ENCODE assay signal across 21 cellular contexts in the genomic region with DNA sequence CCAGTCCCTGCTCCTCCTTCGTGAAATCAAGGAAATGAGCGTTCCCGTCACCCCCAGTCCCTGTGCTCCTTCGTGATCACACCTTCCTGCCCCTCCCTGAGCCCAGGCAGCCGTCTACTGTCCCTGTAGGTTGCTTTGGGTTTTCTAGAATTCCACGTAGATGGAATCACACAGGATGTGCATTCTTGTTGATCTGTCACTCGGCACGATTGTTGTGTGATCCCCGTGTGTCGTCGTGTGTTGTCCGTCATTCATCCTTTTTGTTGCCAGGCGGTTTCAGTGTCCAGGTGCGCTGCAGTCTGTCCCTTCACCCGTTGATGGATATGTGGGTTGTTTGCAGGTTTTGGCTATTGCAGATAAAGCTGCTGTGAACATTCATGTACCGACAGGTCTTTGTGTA. TPM values are rescaled to one million over a fixed set of nuclear protein-coding genes. Genes with fewer than 3 reads are reported as not detected.
A peak's percentile ranks its signal among the peaks of the same experiment; 100 is the strongest.
DNase-seq lines count a peak whose midpoint lies in the region; ATAC-seq, FAIRE-seq and TF ChIP-seq lines count a peak whose summit lies in the region.
"Had no signal": no experiment of that assay in that cellular context is flagged by ENCODE, and none has a peak within 500 bp of the region (broad histone marks: within the 10 kb centered on the region; RNA-seq: fewer than 3 reads in every experiment).

No MANE protein-coding gene starts in this region.

- peaks cover 30% of the 10 kb centered on the region for H4K20me1 ChIP-seq in astrocyte (ENCODE audit: insufficient read depth, low read length)

- no CpG with 5 or more reads among the region's 16 CpGs for WGBS in mesendoderm (ENCODE audit: extremely low coverage, insufficient coverage, low lambda C conversion rate)

- H2AK5ac ChIP-seq in mesendoderm (ENCODE audit: low read length), result no peak overlapping the region

- H3K4me1 Mint-ChIP-seq in natural killer cell treated with Interleukin-12 subunit alpha and Interleukin-12 subunit beta and Interleukin-15 and Interleukin-18, amount 100 ng/mL, for 72 hours (ENCODE audit: low read depth in 2 of 2), result peaks cover 42 to 47% of the 10 kb centered on the region in 2 donors
- H3K4me1 Mint-ChIP-seq in natural killer cell, result peaks cover 46 to 48% of the 10 kb centered on the region in 2 donors
- peaks cover 34% of the 10 kb centered on the region for H3K4me1 Mint-ChIP-seq in astrocyte (ENCODE audit: low read depth, unreplicated experiment)

- no peak overlapping the region for H3K56ac ChIP-seq in mesendoderm (ENCODE audit: low read length)

- H4K5ac ChIP-seq in mesendoderm (ENCODE audit: low read length), result no peak overlapping the region

- no peaks in the 10 kb centered on the region for H3K9me3 ChIP-seq in astrocyte (ENCODE audit: insufficient read depth, low read depth, low read length)
- no peaks in the 10 kb centered on the region for H3K9me3 ChIP-seq in upper lobe of right lung
- H3K9me3 ChIP-seq: SJCRH30 had no signal

- DNase-seq in natural killer cell treated with Interleukin-12 subunit alpha and Interleukin-12 subunit beta and Interleukin-15 and Interleukin-18, amount 100 ng/mL, for 72 hours (ENCODE audit: low spot score), result no peak
- DNase-seq in natural killer cell (no peak), astrocyte (ENCODE audit: low read depth) (no peak), mesendoderm (peak; percentile 74), upper lobe of right lung (peak; percentile 51)
- DNase-seq in stimulated activated CD4-positive, alpha-beta T cell treated with anti-CD3 and anti-CD28 coated beads, Interleukin-4, amount 100 ng/mL, for 4 hours, result no peak
- DNase-seq: ACHN; AML-193; GF-D8; NCI-H1105 treated with DMSO at 0.1 percent for 48 hours; NCI-H187; NCI-H526 treated with DMSO at 0.1 percent for 48 hours; NK-92 treated with Interleukin-12 subunit alpha and Interleukin-12 subunit beta, amount 100 ng/mL, for 24 hours; SJCRH30 had no signal

- TF ChIP-seq CTCF in natural killer cell (IDR thresholded peaks at IDR 0.05), result no peak
- no peak for TF ChIP-seq CTCF in astrocyte (IDR thresholded peaks at IDR 0.05; ENCODE audit: insufficient read depth, low read depth, low read length)
- TF ChIP-seq CTCF in upper lobe of right lung (IDR thresholded peaks at IDR 0.05), result no peak

- peaks cover 24% of the 10 kb centered on the region for H3K36me3 Mint-ChIP-seq in natural killer cell treated with Interleukin-12 subunit alpha and Interleukin-12 subunit beta and Interleukin-15 and Interleukin-18, amount 100 ng/mL, for 72 hours
- H3K36me3 Mint-ChIP-seq in natural killer cell (peaks cover 26% of the 10 kb centered on the region), astrocyte (ENCODE audit: low read depth, unreplicated experiment) (peaks cover 35% of the 10 kb centered on the region)

- no peak overlapping the region for H3K18ac ChIP-seq in mesendoderm (ENCODE audit: low read length)

- H3K36me3 ChIP-seq in astrocyte (ENCODE audit: insufficient read depth, low read length), result peaks cover 24% of the 10 kb centered on the region
- peaks cover 11% of the 10 kb centered on the region for H3K36me3 ChIP-seq in mesendoderm (ENCODE audit: control insufficient read depth, insufficient read depth, low read length)
- H3K36me3 ChIP-seq in upper lobe of right lung, result peaks cover 90% of the 10 kb centered on the region

- H3K27ac ChIP-seq in astrocyte (ENCODE audit: low read depth, low read length) (no peak overlapping the region), mesendoderm (ENCODE audit: low read depth, low read length) (no peak overlapping the region), upper lobe of right lung (no peak overlapping the region)
- H3K27ac ChIP-seq: SJCRH30 had no signal

- H3K4me3 Mint-ChIP-seq in natural killer cell treated with Interleukin-12 subunit alpha and Interleukin-12 subunit beta and Interleukin-15 and Interleukin-18, amount 100 ng/mL, for 72 hours, result no peak overlapping the region
- no peak overlapping the region for H3K4me3 Mint-ChIP-seq in natural killer cell
- no peak overlapping the region for H3K4me3 Mint-ChIP-seq in astrocyte (ENCODE audit: unreplicated experiment)
- H3K4me3 Mint-ChIP-seq: CD14-positive monocyte had no signal

- no peak overlapping the region for H3K23ac ChIP-seq in mesendoderm (ENCODE audit: low read length)

- no peak overlapping the region for H2BK15ac ChIP-seq in mesendoderm (replicated peaks; ENCODE audit: low read depth)

- H3K27me3 Mint-ChIP-seq in natural killer cell treated with Interleukin-12 subunit alpha and Interleukin-12 subunit beta and Interleukin-15 and Interleukin-18, amount 100 ng/mL, for 72 hours, result no peaks in the 10 kb centered on the region
- H3K27me3 Mint-ChIP-seq in natural killer cell (ENCODE audit: low read depth in 2 of 2), result no peaks in the 10 kb centered on the region
- H3K27me3 Mint-ChIP-seq in astrocyte (ENCODE audit: low read depth, unreplicated experiment), result no peaks in the 10 kb centered on the region

- no peak overlapping the region for H3K4me2 ChIP-seq in astrocyte (ENCODE audit: low read length)
- no peak overlapping the region for H3K4me2 ChIP-seq in mesendoderm (ENCODE audit: low read length)

- H3K9ac ChIP-seq in astrocyte (ENCODE audit: low read length) (no peak overlapping the region), mesendoderm (ENCODE audit: low read length) (no peak overlapping the region)

- no peak overlapping the region for H3K4ac ChIP-seq in mesendoderm (ENCODE audit: low read depth, low read length)

- H3K4me3 ChIP-seq in astrocyte (ENCODE audit: insufficient read depth, low read depth, low read length) (no peak overlapping the region), mesendoderm (ENCODE audit: low read length) (no peak overlapping the region), upper lobe of right lung (no peak overlapping the region)
- H3K4me3 ChIP-seq: SJCRH30 had no signal

- H2BK120ac ChIP-seq in mesendoderm (ENCODE audit: low read depth, low read length), result no peak overlapping the region

- H3K27me3 ChIP-seq in astrocyte (ENCODE audit: insufficient read depth, low read length) (no peaks in the 10 kb centered on the region), mesendoderm (ENCODE audit: insufficient read depth, low read length, poor library complexity) (no peaks in the 10 kb centered on the region), upper lobe of right lung (no peaks in the 10 kb centered on the region)
- H3K27me3 ChIP-seq: SJCRH30 had no signal

- H4K8ac ChIP-seq in mesendoderm (ENCODE audit: low read depth, low read length), result no peak overlapping the region

- H3K79me1 ChIP-seq in mesendoderm (ENCODE audit: low read length), result peaks cover 2% of the 10 kb centered on the region

- H2AFZ ChIP-seq in astrocyte (ENCODE audit: low read depth, low read length), result no peak overlapping the region

- H2BK5ac ChIP-seq in mesendoderm (ENCODE audit: low read length), result no peak overlapping the region

- ATAC-seq in natural killer cell treated with Interleukin-12 subunit alpha and Interleukin-12 subunit beta and Interleukin-15 and Interleukin-18, amount 100 ng/mL, for 72 hours, result no peak
- no peak for ATAC-seq in natural killer cell
- no peak for ATAC-seq in upper lobe of right lung
- ATAC-seq in HG03039 (IDR thresholded peaks at IDR 0.05; ENCODE audit: unreplicated experiment), result no peak
- no peak for ATAC-seq in GM19397 (IDR thresholded peaks at IDR 0.05; ENCODE audit: unreplicated experiment)

- peak overlapping the region; percentile 27 to 35 for H3K27ac Mint-ChIP-seq in natural killer cell treated with Interleukin-12 subunit alpha and Interleukin-12 subunit beta and Interleukin-15 and Interleukin-18, amount 100 ng/mL, for 72 hours
- H3K27ac Mint-ChIP-seq in natural killer cell, result peak overlapping the region in 1 of 2 donors; percentile 64
- H3K27ac Mint-ChIP-seq in astrocyte (ENCODE audit: unreplicated experiment), result peak overlapping the region; percentile 16

- no peaks in the 10 kb centered on the region for H3K9me3 Mint-ChIP-seq in natural killer cell treated with Interleukin-12 subunit alpha and Interleukin-12 subunit beta and Interleukin-15 and Interleukin-18, amount 100 ng/mL, for 72 hours
- no peaks in the 10 kb centered on the region for H3K9me3 Mint-ChIP-seq in natural killer cell
- H3K9me3 Mint-ChIP-seq in astrocyte (ENCODE audit: unreplicated experiment), result no peaks in the 10 kb centered on the region

- H3K4me1 ChIP-seq in astrocyte (ENCODE audit: insufficient read depth, low read length), result peaks cover 10% of the 10 kb centered on the region
- no peaks in the 10 kb centered on the region for H3K4me1 ChIP-seq in mesendoderm (ENCODE audit: control insufficient read depth, low read depth, low read length)
- no peaks in the 10 kb centered on the region for H3K4me1 ChIP-seq in upper lobe of right lung
- H3K4me1 ChIP-seq: SJCRH30 had no signal

- H3K79me2 ChIP-seq in astrocyte (ENCODE audit: insufficient read depth, low read length) (peaks cover 53% of the 10 kb centered on the region), mesendoderm (ENCODE audit: control insufficient read depth, insufficient read depth, low read length) (peaks cover 7% of the 10 kb centered on the region)

- no peak for FAIRE-seq in astrocyte (lab: Jason Lieb, UNC)
- FAIRE-seq: H1 had no signal

- intact Hi-C loops in natural killer cell (cut with micrococcal nuclease) (no loop called here), upper lobe of right lung (cut with DNase I) (no loop called here)

RNA-seq across cellular contexts. Expression of a gene that starts 9.4 kb away (rescaled TPM):
- total RNA-seq in natural killer cell treated with Interleukin-12 subunit alpha and Interleukin-12 subunit beta and Interleukin-15 and Interleukin-18, amount 100 ng/mL, for 72 hours, result 100 to 1,000 TPM in 1 of 2 donors, 10 to 100 TPM in 1; 44.2 to 105 TPM
- total RNA-seq in natural killer cell (10 to 100 TPM; 64.3 to 76.3 (median 67.1) TPM), astrocyte (44.0 and 52.3 TPM in 2 replicates), upper lobe of right lung (33.0 TPM)
- 53.2 TPM for polyA plus RNA-seq in mesendoderm (2013, experiment 1 of 2)
- 52.0 TPM for polyA plus RNA-seq in mesendoderm (2013, experiment 2 of 2)

RNA-seq across cellular contexts. Expression of a gene that starts 21.1 kb away (rescaled TPM):
- total RNA-seq in natural killer cell treated with Interleukin-12 subunit alpha and Interleukin-12 subunit beta and Interleukin-15 and Interleukin-18, amount 100 ng/mL, for 72 hours, result not detected
- total RNA-seq in natural killer cell, result not detected
- total RNA-seq in astrocyte, result 3.7 and 4.0 TPM in 2 replicates
- 0.04 TPM for polyA plus RNA-seq in mesendoderm (2013, experiment 1 of 2)
- 0.04 TPM for polyA plus RNA-seq in mesendoderm (2013, experiment 2 of 2)
- not detected for total RNA-seq in upper lobe of right lung
- total RNA-seq: Daoy, OCI-LY7, RPMI7951, SJCRH30 had no signal
- polyA plus RNA-seq: CD14-positive monocyte had no signal

RNA-seq across cellular contexts. Expression of a gene that starts 24.3 kb away (rescaled TPM):
- 1 to 10 TPM; 2.0 to 2.1 TPM for total RNA-seq in natural killer cell treated with Interleukin-12 subunit alpha and Interleukin-12 subunit beta and Interleukin-15 and Interleukin-18, amount 100 ng/mL, for 72 hours
- total RNA-seq in natural killer cell (1 to 10 TPM; 4.2 to 5.8 (median 5.5) TPM), astrocyte (6.9 and 7.9 TPM in 2 replicates), upper lobe of right lung (6.0 TPM)
- 1.4 TPM for polyA plus RNA-seq in mesendoderm (2013, experiment 1 of 2)
- 1.5 TPM for polyA plus RNA-seq in mesendoderm (2013, experiment 2 of 2)
- total RNA-seq: SJCRH30 had no signal

RNA-seq across cellular contexts. Expression of a gene that starts 30.2 kb away (rescaled TPM):
- total RNA-seq in natural killer cell treated with Interleukin-12 subunit alpha and Interleukin-12 subunit beta and Interleukin-15 and Interleukin-18, amount 100 ng/mL, for 72 hours, result 10 to 100 TPM; 44.5 to 52.7 TPM
- total RNA-seq in natural killer cell (10 to 100 TPM; 17.7 to 21.3 (median 19.9) TPM), astrocyte (81.0 and 90.9 TPM in 2 replicates), upper lobe of right lung (55.8 TPM)
- 77.7 TPM for polyA plus RNA-seq in mesendoderm (2013, experiment 1 of 2)
- 78.6 TPM for polyA plus RNA-seq in mesendoderm (2013, experiment 2 of 2)

RNA-seq across cellular contexts. Expression of a gene that starts 45.5 kb away (rescaled TPM):
- total RNA-seq in natural killer cell treated with Interleukin-12 subunit alpha and Interleukin-12 subunit beta and Interleukin-15 and Interleukin-18, amount 100 ng/mL, for 72 hours, result 10 to 100 TPM; 11.5 to 11.8 TPM
- total RNA-seq in natural killer cell (1 to 10 TPM; 7.6 to 9.5 (median 7.9) TPM), astrocyte (28.8 and 29.3 TPM in 2 replicates), upper lobe of right lung (21.2 TPM)
- polyA plus RNA-seq in mesendoderm (2013, experiment 1 of 2), result 30.0 TPM
- 31.2 TPM for polyA plus RNA-seq in mesendoderm (2013, experiment 2 of 2)
- total RNA-seq: SJCRH30 had no signal

Comparison
In these comparisons a context has a peak if more than half of its experiments do, and no peak if none do; other contexts are left out.
1. DNase-seq: peak in mesendoderm (single experiment) and upper lobe of right lung (single experiment); none in natural killer cell treated with Interleukin-12 subunit alpha and Interleukin-12 subunit beta and Interleukin-15 and Interleukin-18, amount 100 ng/mL, for 72 hours (single experiment), natural killer cell (single experiment), astrocyte (single experiment) and stimulated activated CD4-positive, alpha-beta T cell treated with anti-CD3 and anti-CD28 coated beads, Interleukin-4, amount 100 ng/mL, for 4 hours (0 of 2).